14 cellular contexts compared by ENCODE assay signal in the genomic region with DNA sequence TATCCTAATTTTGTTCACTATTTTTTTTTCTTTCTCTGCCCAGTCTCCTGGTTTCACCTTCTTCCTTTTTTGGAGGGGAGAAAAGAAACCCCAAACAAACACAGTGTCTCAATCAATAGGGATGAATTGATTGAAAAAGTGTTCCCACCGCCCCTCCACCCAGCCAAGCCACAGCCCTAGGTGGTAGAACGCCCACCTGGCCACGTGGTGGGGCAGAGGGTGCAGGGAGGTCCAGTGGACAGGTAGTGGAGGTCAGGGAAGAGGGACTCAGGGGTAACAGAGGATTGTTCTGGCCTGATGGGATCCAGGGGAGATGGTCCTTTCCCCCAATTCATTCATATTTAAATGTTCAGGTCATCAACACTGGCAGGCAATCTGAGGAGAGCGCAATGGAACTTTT. TPM values are rescaled to one million over a fixed set of nuclear protein-coding genes. Genes with fewer than 3 reads are reported as not detected.
DNase-seq lines count a peak whose midpoint lies in the region; ATAC-seq and TF ChIP-seq lines count a peak whose summit lies in the region.
"Had no signal": no experiment of that assay in that cellular context is flagged by ENCODE, and none has a peak within 500 bp of the region (broad histone marks: within the 10 kb centered on the region; RNA-seq: fewer than 3 reads in every experiment).

No MANE protein-coding gene starts in this region.

- no peak for ATAC-seq in HG02970 (IDR thresholded peaks at IDR 0.05; ENCODE audit: low FRiP score, unreplicated experiment)
- ATAC-seq: T-cell had no signal

- peak overlapping the region; percentile 91 for H3K4me2 ChIP-seq in osteoblast (ENCODE audit: insufficient read depth, low read length)
- H3K4me2 ChIP-seq: BLaER1 treated with 17β-estradiol and CSF1 and Interleukin-3, amounts not matched to agents 10 nM and 100 nM had no signal

- peaks cover 53% of the 10 kb centered on the region for H3K4me1 Mint-ChIP-seq in Calu3 (ENCODE audit: low read depth, unreplicated experiment)

- H3K4me3 ChIP-seq in adipocyte (ENCODE audit: low read length) (peak overlapping the region; percentile 88), fibroblast of villous mesenchyme (ENCODE audit: low read depth, low read length) (peak overlapping the region; percentile 70), osteoblast (ENCODE audit: insufficient read depth, low read length) (peak overlapping the region; percentile 87)
- H3K4me3 ChIP-seq: BLaER1 treated with 17β-estradiol and CSF1 and Interleukin-3, amounts not matched to agents 10 nM and 100 nM had no signal

- peaks cover 87% of the 10 kb centered on the region for H3K79me2 ChIP-seq in osteoblast (ENCODE audit: insufficient read depth, low read length)

- DNase-seq in Calu3: no peak
- DNase-seq in adipocyte (ENCODE audit: low read depth): no peak
- no peak for DNase-seq in fibroblast of villous mesenchyme (ENCODE audit: low read depth)
- no peak for DNase-seq in osteoblast (ENCODE audit: insufficient read length, low spot score, missing footprints)
- no peak for DNase-seq in medulla oblongata (ENCODE audit: extremely low spot score)
- no peak for DNase-seq in HPDE6-E6E7 (ENCODE audit: extremely low spot score)
- DNase-seq in NCI-H187 treated with DMSO at 0.1 percent for 48 hours (lab: John Stamatoyannopoulos, UW): no peak
- DNase-seq: activated CD4-positive, alpha-beta T cell treated with anti-CD3 and anti-CD28 coated beads for 4 hours; head of caudate nucleus; NCI-H1436 treated with DMSO at 0.1 percent for 48 hours; T-cell had no signal

- H3K36me3 Mint-ChIP-seq in Calu3 (ENCODE audit: insufficient read depth, unreplicated experiment): peaks cover 80% of the 10 kb centered on the region
- H3K36me3 Mint-ChIP-seq: T-cell had no signal

- TSS peak; percentile 41 for BruUV-seq in Calu3 (replicated peaks; lab: Mats Ljungman, UMichigan)

- peak overlapping the region; percentile 86 for H3K27ac Mint-ChIP-seq in Calu3 (ENCODE audit: unreplicated experiment)
- H3K27ac Mint-ChIP-seq: T-cell had no signal

- H3K27me3 Mint-ChIP-seq in Calu3 (ENCODE audit: unreplicated experiment): no peaks in the 10 kb centered on the region

- TF ChIP-seq CTCF in Calu3 (IDR thresholded peaks at IDR 0.05; ENCODE audit: unreplicated experiment): no peak
- TF ChIP-seq CTCF in fibroblast of villous mesenchyme (IDR thresholded peaks at IDR 0.05; ENCODE audit: insufficient read depth, low read depth, low read length): no peak
- no peak for TF ChIP-seq CTCF in osteoblast (IDR thresholded peaks at IDR 0.05; ENCODE audit: extremely low read depth, low read depth, low read length)

- peak overlapping the region; percentile 62 for H3K9ac ChIP-seq in adipocyte (ENCODE audit: low read length)
- H3K9ac ChIP-seq: BLaER1 treated with 17β-estradiol and CSF1 and Interleukin-3, amounts not matched to agents 10 nM and 100 nM had no signal

- intact Hi-C loops in Calu3 (cut with micrococcal nuclease; ENCODE audit: unreplicated experiment): loop anchor here (2.0 to 5.0 kb wide), 3 partner anchors 454 to 939 kb away; no protein-coding TSS in a partner anchor

- H3K27ac ChIP-seq in osteoblast (ENCODE audit: low read depth, low read length): peak overlapping the region; percentile 88
- H3K27ac ChIP-seq: BLaER1 treated with 17β-estradiol and CSF1 and Interleukin-3, amounts not matched to agents 10 nM and 100 nM had no signal

- no peaks in the 10 kb centered on the region for H3K9me3 Mint-ChIP-seq in Calu3 (ENCODE audit: low read depth, unreplicated experiment)
- H3K9me3 Mint-ChIP-seq: T-cell had no signal

- H3K27me3 ChIP-seq in adipocyte (replicated peaks; ENCODE audit: control insufficient read depth, insufficient read depth, low read length): no peaks in the 10 kb centered on the region
- no peaks in the 10 kb centered on the region for H3K27me3 ChIP-seq in osteoblast (ENCODE audit: insufficient read depth, low read length)

- H3K36me3 ChIP-seq in adipocyte (ENCODE audit: control insufficient read depth, insufficient read depth, low read length, severe bottlenecking) (no peaks in the 10 kb centered on the region), osteoblast (ENCODE audit: insufficient read depth, low read length) (peaks cover 33% of the 10 kb centered on the region)
- H3K36me3 ChIP-seq: BLaER1 treated with 17β-estradiol and CSF1 and Interleukin-3, amounts not matched to agents 10 nM and 100 nM had no signal

- H4K20me1 ChIP-seq in osteoblast (ENCODE audit: insufficient read depth, low read length): peaks cover 29% of the 10 kb centered on the region
- H4K20me1 ChIP-seq: BLaER1 treated with 17β-estradiol and CSF1 and Interleukin-3, amounts not matched to agents 10 nM and 100 nM had no signal

- peak overlapping the region; percentile 87 for H3K4me3 Mint-ChIP-seq in Calu3 (ENCODE audit: low read depth, unreplicated experiment)
- H3K4me3 Mint-ChIP-seq: central memory CD8-positive, alpha-beta T cell had no signal

- no peaks in the 10 kb centered on the region for H3K9me3 ChIP-seq in adipocyte (ENCODE audit: control insufficient read depth, low read length)
- no peaks in the 10 kb centered on the region for H3K9me3 ChIP-seq in osteoblast (ENCODE audit: low read depth, low read length)
- H3K9me3 ChIP-seq: BLaER1 treated with 17β-estradiol and CSF1 and Interleukin-3, amounts not matched to agents 10 nM and 100 nM had no signal

- CTCF ChIA-PET in Calu3 (lab: Charles Lee): interaction anchor here (0.6 kb wide), 1 partner anchor 1544 kb away, joined by 3 read pairs; no protein-coding TSS in a partner anchor

- no peak overlapping the region for H2AFZ ChIP-seq in osteoblast (ENCODE audit: low read length)

- peaks cover 34% of the 10 kb centered on the region for H3K4me1 ChIP-seq in adipocyte (ENCODE audit: control insufficient read depth, insufficient read depth, low read length)
- peaks cover 36% of the 10 kb centered on the region for H3K4me1 ChIP-seq in osteoblast (ENCODE audit: insufficient read depth, low read length)

RNA-seq across cellular contexts. Expression of a gene that starts 1.8 kb away (rescaled TPM):
- total RNA-seq in Calu3 (2022) (44.5 and 68.9 TPM in 2 replicates), fibroblast of villous mesenchyme (65.2 and 84.7 TPM in 2 replicates), osteoblast (97.8 and 107 TPM in 2 replicates)
